Comparison of ENCODE assay signal across 17 cellular contexts in the genomic region with DNA sequence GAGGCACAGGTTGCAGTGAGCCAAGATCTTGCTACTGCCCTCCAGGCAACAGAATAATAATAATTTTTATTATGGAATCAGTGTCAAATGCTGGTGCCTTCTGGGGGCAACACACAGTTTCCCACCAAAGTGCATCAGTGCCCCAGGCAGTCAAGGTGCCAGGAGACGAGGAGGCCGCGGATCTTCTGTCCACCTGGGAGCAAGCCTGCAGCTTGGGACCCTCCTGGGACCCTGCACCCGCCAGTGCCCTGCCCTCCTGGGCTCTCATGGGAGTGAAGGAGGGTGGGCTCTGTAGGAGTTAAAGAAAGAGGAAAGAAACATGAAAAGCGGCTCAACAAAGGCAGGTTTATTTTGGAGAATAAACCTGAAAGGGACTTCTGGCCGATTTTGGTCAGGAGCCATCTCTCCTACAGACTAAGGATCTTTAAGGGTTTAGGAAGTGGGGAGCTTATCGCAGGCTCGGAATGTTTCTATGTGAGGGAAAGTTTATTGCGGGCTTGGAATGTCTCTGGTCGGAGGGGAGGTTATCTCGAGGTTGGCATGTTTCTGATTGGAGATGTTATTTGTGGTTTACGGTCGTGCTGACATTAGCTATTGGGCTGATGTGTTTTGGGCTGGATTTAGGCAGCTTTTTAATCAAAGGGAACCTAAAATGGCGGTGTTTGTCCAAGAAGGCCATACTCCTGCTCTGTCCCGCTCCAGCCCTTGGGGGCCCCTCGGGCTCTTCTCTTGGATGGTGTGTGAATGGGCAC. TPM values are rescaled to one million over a fixed set of nuclear protein-coding genes. Genes with fewer than 3 reads are reported as not detected.
DNase-seq lines count a peak whose midpoint lies in the region; ATAC-seq and TF ChIP-seq lines count a peak whose summit lies in the region.
"Had no signal": no experiment of that assay in that cellular context is flagged by ENCODE, and none has a peak within 500 bp of the region (broad histone marks: within the 10 kb centered on the region; RNA-seq: fewer than 3 reads in every experiment).

No MANE protein-coding gene starts in this region.

- TF ChIP-seq CTCF in heart right ventricle (IDR thresholded peaks at IDR 0.05) (no peak), endothelial cell (IDR thresholded peaks at IDR 0.05; ENCODE audit: unreplicated experiment) (no peak), upper lobe of right lung (IDR thresholded peaks at IDR 0.05) (no peak)

- POLR2A ChIA-PET in naive thymus-derived CD4-positive, alpha-beta T cell (lab: Charles Lee), result no interaction called here

- peaks cover 0 to 34% (median 12%) of the 10 kb centered on the region in 9 donors for H3K4me1 ChIP-seq in heart right ventricle
- no peaks in the 10 kb centered on the region for H3K4me1 ChIP-seq in naive thymus-derived CD4-positive, alpha-beta T cell (ENCODE audit: control insufficient read depth in 2 of 2, insufficient read depth in 2 of 2, low read length in 2 of 2)
- H3K4me1 ChIP-seq in upper lobe of right lung, result no peaks in the 10 kb centered on the region

- no peak overlapping the region for H3K4me3 ChIP-seq in heart right ventricle
- H3K4me3 ChIP-seq in naive thymus-derived CD4-positive, alpha-beta T cell (ENCODE audit: low read length), result no peak overlapping the region
- H3K4me3 ChIP-seq in upper lobe of right lung, result no peak overlapping the region
- H3K4me3 ChIP-seq: psoas muscle had no signal

- 40% methylated on average over 16 of the region's 16 CpGs for WGBS in heart right ventricle, 2 donors

- peak overlapping the region; percentile 74 for H3K27ac Mint-ChIP-seq in endothelial cell (ENCODE audit: unreplicated experiment)
- H3K27ac Mint-ChIP-seq in naive thymus-derived CD4-positive, alpha-beta T cell, result peak overlapping the region in 1 of 9 donors; percentile 46
- H3K27ac Mint-ChIP-seq: activated B cell treated with CpG ODN at 0.5 μM for 24 hours, endodermal cell had no signal

- H3K27me3 Mint-ChIP-seq in endothelial cell (ENCODE audit: unreplicated experiment), result peaks cover 12% of the 10 kb centered on the region
- peaks cover 7 to 25% (median 12%) of the 10 kb centered on the region in 5 donors for H3K27me3 Mint-ChIP-seq in naive thymus-derived CD4-positive, alpha-beta T cell

- CTCF ChIA-PET in naive thymus-derived CD4-positive, alpha-beta T cell (lab: Charles Lee), result interaction anchor here (0.9 kb wide), 1 partner anchor 480 kb away, joined by 3 read pairs; no protein-coding TSS in a partner anchor

- peaks cover 3% of the 10 kb centered on the region for H3K36me3 Mint-ChIP-seq in endothelial cell (ENCODE audit: low read depth, unreplicated experiment)
- H3K36me3 Mint-ChIP-seq in naive thymus-derived CD4-positive, alpha-beta T cell, result no peaks in the 10 kb centered on the region

- no peak overlapping the region for H3K4me3 Mint-ChIP-seq in endothelial cell (ENCODE audit: unreplicated experiment)
- peak overlapping the region in 8 of 10 donors; percentile 22 to 64 (median 51) for H3K4me3 Mint-ChIP-seq in naive thymus-derived CD4-positive, alpha-beta T cell
- H3K4me3 Mint-ChIP-seq: activated B cell treated with CpG ODN at 0.5 μM for 24 hours, endodermal cell had no signal

- in situ Hi-C loops in ACHN (cut with HindIII; ENCODE audit: low pct_ligation_motif_present, low pct_unique_long_range_greater_than_20kb, low sequenced_read_pairs), result no loop called here

- H3K9me3 Mint-ChIP-seq in endothelial cell (ENCODE audit: unreplicated experiment), result no peaks in the 10 kb centered on the region
- no peaks in the 10 kb centered on the region for H3K9me3 Mint-ChIP-seq in naive thymus-derived CD4-positive, alpha-beta T cell
- H3K9me3 Mint-ChIP-seq: activated B cell treated with CpG ODN at 0.5 μM for 24 hours, endodermal cell had no signal

- H3K27me3 ChIP-seq in heart right ventricle, result peaks cover 8 to 47% (median 28%) of the 10 kb centered on the region in 7 donors
- H3K27me3 ChIP-seq in naive thymus-derived CD4-positive, alpha-beta T cell (ENCODE audit: control insufficient read depth in 2 of 2, insufficient read depth in 2 of 2, low read length in 2 of 2), result no peaks in the 10 kb centered on the region
- H3K27me3 ChIP-seq in upper lobe of right lung, result peaks cover 10% of the 10 kb centered on the region

- H3K9me3 ChIP-seq in heart right ventricle, result no peaks in the 10 kb centered on the region
- H3K9me3 ChIP-seq in naive thymus-derived CD4-positive, alpha-beta T cell (ENCODE audit: control insufficient read depth in 2 of 3, low read length in 3 of 3), result no peaks in the 10 kb centered on the region
- no peaks in the 10 kb centered on the region for H3K9me3 ChIP-seq in upper lobe of right lung
- H3K9me3 ChIP-seq: psoas muscle had no signal

- ATAC-seq in heart right ventricle (no peak), upper lobe of right lung (no peak)
- ATAC-seq in naive thymus-derived CD4-positive, alpha-beta T cell, result no peak

- no peak for DNase-seq in heart right ventricle
- no peak for DNase-seq in cardiac septum (ENCODE audit: low spot score)
- DNase-seq in endothelial cell (ENCODE audit: low spot score), result no peak
- DNase-seq in naive thymus-derived CD4-positive, alpha-beta T cell, result no peak
- peak; percentile 54 for DNase-seq in upper lobe of right lung
- no peak for DNase-seq in ACHN
- no peak for DNase-seq in activated CD4-positive, alpha-beta T cell treated with anti-CD3 and anti-CD28 coated beads for 1 hour
- DNase-seq in NCI-H774 (lab: John Stamatoyannopoulos, UW), result no peak
- DNase-seq: activated naive CD4-positive, alpha-beta T cell; brain microvascular endothelial cell; foreskin melanocyte; midbrain; MM.1S had no signal

- peak overlapping the region in 7 of 10 donors; percentile 20 to 62 (median 48) for H3K27ac ChIP-seq in heart right ventricle
- no peak overlapping the region for H3K27ac ChIP-seq in naive thymus-derived CD4-positive, alpha-beta T cell (ENCODE audit: low read depth, low read length)
- H3K27ac ChIP-seq in upper lobe of right lung, result peak overlapping the region; percentile 36
- H3K27ac ChIP-seq: brain microvascular endothelial cell, psoas muscle had no signal

- no peaks in the 10 kb centered on the region for H3K36me3 ChIP-seq in heart right ventricle
- no peaks in the 10 kb centered on the region for H3K36me3 ChIP-seq in naive thymus-derived CD4-positive, alpha-beta T cell (ENCODE audit: control insufficient read depth in 2 of 3, insufficient read depth in 3 of 3, low read length in 3 of 3)
- H3K36me3 ChIP-seq in upper lobe of right lung, result no peaks in the 10 kb centered on the region
- H3K36me3 ChIP-seq: brain microvascular endothelial cell had no signal

- peaks cover 2% of the 10 kb centered on the region for H3K4me1 Mint-ChIP-seq in endothelial cell (ENCODE audit: unreplicated experiment)
- H3K4me1 Mint-ChIP-seq in naive thymus-derived CD4-positive, alpha-beta T cell, result peaks cover 0 to 8% (median 0%) of the 10 kb centered on the region in 7 donors
- H3K4me1 Mint-ChIP-seq: activated B cell treated with CpG ODN at 0.5 μM for 24 hours, endodermal cell had no signal

- intact Hi-C loops in heart right ventricle (cut with DNase I) (loop anchor here in 1 of 10 donors (5.0 kb wide), 1 partner anchor 43 kb away; no protein-coding TSS in a partner anchor), cardiac septum (cut with DNase I) (loop anchor here (5.0 kb wide), 1 partner anchor 498 kb away; no protein-coding TSS in a partner anchor), upper lobe of right lung (cut with DNase I) (no loop called here)
- intact Hi-C loops in naive thymus-derived CD4-positive, alpha-beta T cell (cut with micrococcal nuclease), result no loop called here

RNA-seq across cellular contexts. Expression of gene ASPG, which starts 1.1 kb away (rescaled TPM):
- total RNA-seq in heart right ventricle, result 10 to 100 TPM in 8 of 10 donors, 1 to 10 TPM in 2; 6.0 to 32.0 (median 16.3) TPM
- polyA plus RNA-seq in heart right ventricle, result 10 to 100 TPM in 1 of 2 donors, 1 to 10 TPM in 1; 2.8 to 13.8 TPM
- total RNA-seq in cardiac septum, result 4.4 TPM
- total RNA-seq in endothelial cell (ENCODE audit: unreplicated experiment), result 1.2 TPM
- total RNA-seq in naive thymus-derived CD4-positive, alpha-beta T cell, result under 1 TPM in 2 of 5 experiments, not detected in 3; 0.11 to 0.38 TPM
- polyA plus RNA-seq in naive thymus-derived CD4-positive, alpha-beta T cell, result not detected
- total RNA-seq in upper lobe of right lung, result 5.3 TPM
- total RNA-seq: activated B cell treated with CpG ODN at 0.5 μM for 24 hours, RPMI7951 had no signal

RNA-seq across cellular contexts. Expression of gene KIF26A, which starts 54.0 kb away (rescaled TPM):
- total RNA-seq in heart right ventricle, result 10 to 100 TPM in 1 of 10 donors, 1 to 10 TPM in 9; 5.7 to 12.2 (median 6.7) TPM
- polyA plus RNA-seq in heart right ventricle, result 1 to 10 TPM; 4.1 to 5.9 TPM
- 6.8 TPM for total RNA-seq in cardiac septum
- 96.9 TPM for total RNA-seq in endothelial cell (ENCODE audit: unreplicated experiment)
- under 1 TPM in 3 of 5 experiments, not detected in 2; 0.13 to 0.53 (median 0.17) TPM for total RNA-seq in naive thymus-derived CD4-positive, alpha-beta T cell
- polyA plus RNA-seq in naive thymus-derived CD4-positive, alpha-beta T cell, result not detected
- total RNA-seq in upper lobe of right lung, result 5.9 TPM
- total RNA-seq: activated B cell treated with CpG ODN at 0.5 μM for 24 hours, RPMI7951 had no signal
